Comparison of ENCODE assay signal across 1 cellular context in the genomic region with DNA sequence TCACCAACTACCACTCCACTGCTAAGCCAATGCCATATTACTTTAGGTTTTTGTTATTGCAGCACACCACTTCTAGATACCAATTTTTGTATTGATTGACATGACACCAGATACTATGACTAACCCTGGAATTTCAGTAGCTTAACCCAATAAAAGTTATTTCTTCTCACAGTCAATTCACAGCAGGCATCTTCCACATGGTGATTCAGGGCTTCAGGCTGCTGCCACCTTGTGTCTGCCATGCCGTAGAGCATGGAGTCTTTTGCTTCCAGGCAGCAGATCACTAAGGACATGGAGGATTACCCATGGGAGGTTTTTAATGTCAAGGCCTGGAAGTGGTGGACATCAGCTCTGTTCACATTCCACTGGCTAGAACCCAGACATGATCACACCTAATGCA.
TF ChIP-seq lines count a peak whose summit lies in the region.

No MANE protein-coding gene starts in this region.

TF ChIP-seq in HepG2, 621 proteins besides CTCF, POLR2A, EP300 and RAD21:
- TF ChIP-seq ZNF17 (CRISPR knock-in tag; IDR thresholded peaks at IDR 0.05) (no peak), ZNF12 (CRISPR knock-in tag; IDR thresholded peaks at IDR 0.05) (peak; percentile 48; the same call in 1 of the 2 replicates), STAG1 (CRISPR knock-in tag; IDR thresholded peaks at IDR 0.05) (peak; percentile 42)
- TF ChIP-seq, protein P1, sequence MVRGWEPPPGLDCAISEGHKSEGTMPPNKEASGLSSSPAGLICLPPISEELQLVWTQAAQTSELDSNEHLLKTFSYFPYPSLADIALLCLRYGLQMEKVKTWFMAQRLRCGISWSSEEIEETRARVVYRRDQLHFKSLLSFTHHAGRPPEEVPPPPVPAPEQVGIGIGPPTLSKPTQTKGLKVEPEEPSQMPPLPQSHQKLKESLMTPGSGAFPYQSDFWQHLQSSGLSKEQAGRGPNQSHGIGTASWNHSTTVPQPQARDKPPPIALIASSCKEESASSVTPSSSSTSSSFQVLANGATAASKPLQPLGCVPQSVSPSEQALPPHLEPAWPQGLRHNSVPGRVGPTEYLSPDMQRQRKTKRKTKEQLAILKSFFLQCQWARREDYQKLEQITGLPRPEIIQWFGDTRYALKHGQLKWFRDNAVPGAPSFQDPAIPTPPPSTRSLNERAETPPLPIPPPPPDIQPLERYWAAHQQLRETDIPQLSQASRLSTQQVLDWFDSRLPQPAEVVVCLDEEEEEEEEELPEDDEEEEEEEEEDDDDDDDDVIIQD (CRISPR knock-in tag; IDR thresholded peaks at IDR 0.05; ENCODE audit: low read depth) = no peak
- TF ChIP-seq, protein P2, sequence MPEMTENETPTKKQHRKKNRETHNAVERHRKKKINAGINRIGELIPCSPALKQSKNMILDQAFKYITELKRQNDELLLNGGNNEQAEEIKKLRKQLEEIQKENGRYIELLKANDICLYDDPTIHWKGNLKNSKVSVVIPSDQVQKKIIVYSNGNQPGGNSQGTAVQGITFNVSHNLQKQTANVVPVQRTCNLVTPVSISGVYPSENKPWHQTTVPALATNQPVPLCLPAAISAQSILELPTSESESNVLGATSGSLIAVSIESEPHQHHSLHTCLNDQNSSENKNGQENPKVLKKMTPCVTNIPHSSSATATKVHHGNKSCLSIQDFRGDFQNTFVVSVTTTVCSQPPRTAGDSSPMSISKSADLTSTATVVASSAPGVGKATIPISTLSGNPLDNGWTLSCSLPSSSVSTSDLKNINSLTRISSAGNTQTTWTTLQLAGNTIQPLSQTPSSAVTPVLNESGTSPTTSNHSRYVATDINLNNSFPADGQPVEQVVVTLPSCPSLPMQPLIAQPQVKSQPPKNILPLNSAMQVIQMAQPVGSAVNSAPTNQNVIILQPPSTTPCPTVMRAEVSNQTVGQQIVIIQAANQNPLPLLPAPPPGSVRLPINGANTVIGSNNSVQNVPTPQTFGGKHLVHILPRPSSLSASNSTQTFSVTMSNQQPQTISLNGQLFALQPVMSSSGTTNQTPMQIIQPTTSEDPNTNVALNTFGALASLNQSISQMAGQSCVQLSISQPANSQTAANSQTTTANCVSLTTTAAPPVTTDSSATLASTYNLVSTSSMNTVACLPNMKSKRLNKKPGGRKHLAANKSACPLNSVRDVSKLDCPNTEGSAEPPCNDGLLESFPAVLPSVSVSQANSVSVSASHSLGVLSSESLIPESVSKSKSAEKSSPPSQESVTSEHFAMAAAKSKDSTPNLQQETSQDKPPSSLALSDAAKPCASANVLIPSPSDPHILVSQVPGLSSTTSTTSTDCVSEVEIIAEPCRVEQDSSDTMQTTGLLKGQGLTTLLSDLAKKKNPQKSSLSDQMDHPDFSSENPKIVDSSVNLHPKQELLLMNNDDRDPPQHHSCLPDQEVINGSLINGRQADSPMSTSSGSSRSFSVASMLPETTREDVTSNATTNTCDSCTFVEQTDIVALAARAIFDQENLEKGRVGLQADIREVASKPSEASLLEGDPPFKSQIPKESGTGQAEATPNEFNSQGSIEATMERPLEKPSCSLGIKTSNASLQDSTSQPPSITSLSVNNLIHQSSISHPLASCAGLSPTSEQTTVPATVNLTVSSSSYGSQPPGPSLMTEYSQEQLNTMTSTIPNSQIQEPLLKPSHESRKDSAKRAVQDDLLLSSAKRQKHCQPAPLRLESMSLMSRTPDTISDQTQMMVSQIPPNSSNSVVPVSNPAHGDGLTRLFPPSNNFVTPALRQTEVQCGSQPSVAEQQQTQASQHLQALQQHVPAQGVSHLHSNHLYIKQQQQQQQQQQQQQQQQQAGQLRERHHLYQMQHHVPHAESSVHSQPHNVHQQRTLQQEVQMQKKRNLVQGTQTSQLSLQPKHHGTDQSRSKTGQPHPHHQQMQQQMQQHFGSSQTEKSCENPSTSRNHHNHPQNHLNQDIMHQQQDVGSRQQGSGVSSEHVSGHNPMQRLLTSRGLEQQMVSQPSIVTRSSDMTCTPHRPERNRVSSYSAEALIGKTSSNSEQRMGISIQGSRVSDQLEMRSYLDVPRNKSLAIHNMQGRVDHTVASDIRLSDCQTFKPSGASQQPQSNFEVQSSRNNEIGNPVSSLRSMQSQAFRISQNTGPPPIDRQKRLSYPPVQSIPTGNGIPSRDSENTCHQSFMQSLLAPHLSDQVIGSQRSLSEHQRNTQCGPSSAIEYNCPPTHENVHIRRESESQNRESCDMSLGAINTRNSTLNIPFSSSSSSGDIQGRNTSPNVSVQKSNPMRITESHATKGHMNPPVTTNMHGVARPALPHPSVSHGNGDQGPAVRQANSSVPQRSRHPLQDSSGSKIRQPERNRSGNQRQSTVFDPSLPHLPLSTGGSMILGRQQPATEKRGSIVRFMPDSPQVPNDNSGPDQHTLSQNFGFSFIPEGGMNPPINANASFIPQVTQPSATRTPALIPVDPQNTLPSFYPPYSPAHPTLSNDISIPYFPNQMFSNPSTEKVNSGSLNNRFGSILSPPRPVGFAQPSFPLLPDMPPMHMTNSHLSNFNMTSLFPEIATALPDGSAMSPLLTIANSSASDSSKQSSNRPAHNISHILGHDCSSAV (CRISPR knock-in tag; IDR thresholded peaks at IDR 0.05; ENCODE audit: borderline replicate concordance) = no peak
